In genomic region chr4:56466910-56467283, GRCh38 we compare ENCODE assay signal across 8 cellular contexts. TPM values are rescaled to one million over a fixed set of nuclear protein-coding genes. Genes with fewer than 3 reads are reported as not detected.
DNase-seq lines count a peak whose midpoint lies in the region; ATAC-seq and TF ChIP-seq lines count a peak whose summit lies in the region.

No MANE protein-coding gene starts in this region.

- H3K27ac ChIP-seq in C4-2B: peak overlapping the region; percentile 98
- peak overlapping the region; percentile 63 for H3K27ac ChIP-seq in Karpas-422 (ENCODE audit: low read length)

- peak overlapping the region; percentile 88 for H3K9ac ChIP-seq in Karpas-422 (ENCODE audit: low read length)

- H3K79me2 ChIP-seq in Karpas-422 (ENCODE audit: low read length): peaks cover 64% of the 10 kb centered on the region

- peaks cover 18% of the 10 kb centered on the region; the same call in 1 of the 2 replicates for H4K20me1 ChIP-seq in Karpas-422 (ENCODE audit: insufficient read depth, low read depth, low read length)

- no peaks in the 10 kb centered on the region for H3K27me3 ChIP-seq in Karpas-422 (ENCODE audit: low read length)

- H3K4me1 ChIP-seq in Karpas-422 (ENCODE audit: low read length): peaks cover 36% of the 10 kb centered on the region
- H3K4me1 ChIP-seq in mucosa of descending colon (ENCODE audit: low read depth): peaks cover 18% of the 10 kb centered on the region

- peak overlapping the region; percentile 94 for H2AFZ ChIP-seq in Karpas-422 (ENCODE audit: low read length)

- H3K9me2 ChIP-seq in Karpas-422 (replicated peaks; ENCODE audit: insufficient read depth, low read length): no peaks in the 10 kb centered on the region

- no peak for TF ChIP-seq CTCF in C4-2B (conservative IDR thresholded peaks at IDR 0.05)
- no peak for TF ChIP-seq CTCF in mucosa of descending colon (IDR thresholded peaks at IDR 0.05)

- H3K36me3 ChIP-seq in Karpas-422 (ENCODE audit: insufficient read depth, low read length) (peaks cover 30% of the 10 kb centered on the region; the same call in 1 of the 2 replicates), mucosa of descending colon (ENCODE audit: low read depth) (no peaks in the 10 kb centered on the region)

- H3K9me3 ChIP-seq in Karpas-422 (ENCODE audit: low read length): no peaks in the 10 kb centered on the region
- H3K9me3 ChIP-seq in mucosa of descending colon: no peaks in the 10 kb centered on the region

- DNase-seq in Karpas-422 (peak; percentile 45), cerebellar cortex (ENCODE audit: low spot score) (peak; percentile 30), mucosa of descending colon (peak in 1 of 3 donors; percentile 7), DMS79 treated with DMSO at 0.1 percent for 48 hours (lab: John Stamatoyannopoulos, UW) (no peak)

- peak overlapping the region; percentile 85 for H3K4me2 ChIP-seq in Karpas-422 (ENCODE audit: low read depth, low read length, poor library complexity, severe bottlenecking)

- H3K4me3 ChIP-seq in Karpas-422 (ENCODE audit: low read length) (peak overlapping the region; percentile 77), mucosa of descending colon (peak overlapping the region; percentile 99)

- ATAC-seq in mucosa of descending colon (no peak), HG03097 (IDR thresholded peaks at IDR 0.05; ENCODE audit: low FRiP score, unreplicated experiment) (no peak), GM18498 (IDR thresholded peaks at IDR 0.05; ENCODE audit: unreplicated experiment) (no peak), GM18907 (IDR thresholded peaks at IDR 0.05; ENCODE audit: unreplicated experiment) (no peak)

- intact Hi-C loops in mucosa of descending colon (cut with DNase I, micrococcal nuclease): no loop called here

RNA-seq across cellular contexts. Expression of gene SRP72, which starts 0.5 kb away (rescaled TPM):
- total RNA-seq in Karpas-422 (2014; rRNA removed; shearing (Covaris generic); ENCODE audit: low replicate concordance): 78.1 and 82.4 TPM in 2 replicates
- 10 to 100 TPM; 54.8 to 68.8 (median 63.9) TPM for total RNA-seq in mucosa of descending colon

RNA-seq across cellular contexts. Expression of gene PAICS, which starts 30.8 kb away (rescaled TPM):
- 81.8 and 155 TPM in 2 replicates for total RNA-seq in Karpas-422 (2014; rRNA removed; shearing (Covaris generic); ENCODE audit: low replicate concordance)
- 10 to 100 TPM; 31.3 to 60.8 (median 41.4) TPM for total RNA-seq in mucosa of descending colon

RNA-seq across cellular contexts. Expression of gene PPAT, which starts 31.5 kb away (rescaled TPM):
- total RNA-seq in Karpas-422 (2014; rRNA removed; shearing (Covaris generic); ENCODE audit: low replicate concordance): 34.1 and 44.9 TPM in 2 replicates
- total RNA-seq in mucosa of descending colon: 1 to 10 TPM; 4.7 to 7.9 (median 7.5) TPM

RNA-seq across cellular contexts. Expression of gene ARL9, which starts 38.7 kb away (rescaled TPM):
- total RNA-seq in Karpas-422 (2014; rRNA removed; shearing (Covaris generic); ENCODE audit: low replicate concordance): not detected in 2 replicates
- total RNA-seq in mucosa of descending colon: under 1 TPM in 1 of 3 donors, not detected in 2; 0.28 TPM
